In genomic region chr5:112254303-112254702, GRCh38 we compare ENCODE assay signal across 22 cellular contexts.
DNase-seq lines count a peak whose midpoint lies in the region; ATAC-seq and TF ChIP-seq lines count a peak whose summit lies in the region.
"Had no signal": no experiment of that assay in that cellular context is flagged by ENCODE, and none has a peak within 500 bp of the region (broad histone marks: within the 10 kb centered on the region; RNA-seq: fewer than 3 reads in every experiment).

No MANE protein-coding gene starts in this region.

- H3K4me3 ChIP-seq in RWPE2 (ENCODE audit: severe bottlenecking) (no peak overlapping the region), esophagus (ENCODE audit: low read depth in 1 of 2, low read length in 2 of 2) (no peak overlapping the region), right atrium auricular region (no peak overlapping the region), thoracic aorta (no peak overlapping the region)
- H3K4me3 ChIP-seq: BLaER1 treated with 17β-estradiol and CSF1 and Interleukin-3, amounts not matched to agents 10 nM and 100 nM; lower lobe of right lung; right lobe of liver; thyroid gland had no signal

- H3K9me3 ChIP-seq in RWPE2 (ENCODE audit: severe bottlenecking) (no peaks in the 10 kb centered on the region), esophagus (ENCODE audit: control insufficient read depth in 2 of 2, insufficient read depth in 1 of 2, low read depth in 1 of 2, low read length in 1 of 2) (no peaks in the 10 kb centered on the region), right atrium auricular region (no peaks in the 10 kb centered on the region), thoracic aorta (no peaks in the 10 kb centered on the region)
- H3K9me3 ChIP-seq: BLaER1 treated with 17β-estradiol and CSF1 and Interleukin-3, amounts not matched to agents 10 nM and 100 nM; lower lobe of right lung; right lobe of liver; thyroid gland had no signal

- H3K4me1 ChIP-seq in RWPE2 (ENCODE audit: insufficient read depth, poor library complexity, severe bottlenecking) = no peaks in the 10 kb centered on the region
- peaks cover 0 to 12% of the 10 kb centered on the region in 2 donors for H3K4me1 ChIP-seq in esophagus (ENCODE audit: control insufficient read depth in 2 of 2, insufficient read depth in 2 of 2, low read length in 1 of 2)
- H3K4me1 ChIP-seq in right atrium auricular region = peaks cover 0 to 17% of the 10 kb centered on the region in 2 donors
- peaks cover 0 to 7% of the 10 kb centered on the region in 2 donors for H3K4me1 ChIP-seq in thoracic aorta (ENCODE audit: control insufficient read depth in 1 of 2, low read depth in 2 of 2)
- H3K4me1 ChIP-seq: BLaER1 treated with 17β-estradiol and CSF1 and Interleukin-3, amounts not matched to agents 10 nM and 100 nM; lower lobe of right lung; right lobe of liver had no signal

- no peaks in the 10 kb centered on the region for H3K27me3 ChIP-seq in RWPE2 (ENCODE audit: insufficient read depth, poor library complexity, severe bottlenecking)
- H3K27me3 ChIP-seq in esophagus (ENCODE audit: control insufficient read depth in 1 of 2, insufficient read depth in 2 of 2, low read length in 2 of 2) = no peaks in the 10 kb centered on the region
- H3K27me3 ChIP-seq in right atrium auricular region = no peaks in the 10 kb centered on the region
- no peaks in the 10 kb centered on the region for H3K27me3 ChIP-seq in thoracic aorta (replicated peaks; ENCODE audit: insufficient read depth)
- H3K27me3 ChIP-seq: BLaER1 treated with 17β-estradiol and CSF1 and Interleukin-3, amounts not matched to agents 10 nM and 100 nM; brain microvascular endothelial cell; right lobe of liver; thyroid gland had no signal

- no peak overlapping the region for H3K27ac ChIP-seq in RWPE2 (ENCODE audit: poor library complexity, severe bottlenecking)
- peak overlapping the region; percentile 42 to 45 for H3K27ac ChIP-seq in esophagus (ENCODE audit: low read depth in 2 of 2, low read length in 1 of 2)
- H3K27ac ChIP-seq in right atrium auricular region = peak overlapping the region; percentile 46 to 73
- peak overlapping the region; percentile 21 to 56 for H3K27ac ChIP-seq in thoracic aorta
- H3K27ac ChIP-seq: BLaER1 treated with 17β-estradiol and CSF1 and Interleukin-3, amounts not matched to agents 10 nM and 100 nM; brain microvascular endothelial cell; lower lobe of right lung; right lobe of liver had no signal

- no peaks in the 10 kb centered on the region for H3K36me3 ChIP-seq in RWPE2 (ENCODE audit: low read depth)
- no peaks in the 10 kb centered on the region for H3K36me3 ChIP-seq in esophagus (ENCODE audit: control insufficient read depth in 2 of 2, insufficient read depth in 2 of 2, low read length in 1 of 2)
- H3K36me3 ChIP-seq in right atrium auricular region = peaks cover 5% of the 10 kb centered on the region
- no peaks in the 10 kb centered on the region for H3K36me3 ChIP-seq in thoracic aorta
- H3K36me3 ChIP-seq: BLaER1 treated with 17β-estradiol and CSF1 and Interleukin-3, amounts not matched to agents 10 nM and 100 nM; brain microvascular endothelial cell; lower lobe of right lung; right lobe of liver; thyroid gland had no signal

- ATAC-seq in RWPE2 (ENCODE audit: low read depth) (peak; percentile 28; the same call in 2 of the 3 replicates), thoracic aorta (ENCODE audit: insufficient number of reproducible peaks, low FRiP score, low read depth) (peak; percentile 17), HG02840 (IDR thresholded peaks at IDR 0.05; ENCODE audit: low FRiP score, unreplicated experiment) (no peak)
- ATAC-seq: activated T-cell treated with anti-CD3 and anti-CD28 coated beads, Interleukin-2, amount 50 U/mL, for 4 hours; WTC11 had no signal

- TF ChIP-seq CTCF in RWPE2 (IDR thresholded peaks at IDR 0.05; ENCODE audit: poor library complexity, severe bottlenecking) (no peak), right atrium auricular region (IDR thresholded peaks at IDR 0.05) (no peak), thoracic aorta (IDR thresholded peaks at IDR 0.05) (no peak)

- DNase-seq in RWPE2 (ENCODE audit: low spot score) = no peak
- no peak for DNase-seq in right atrium auricular region (ENCODE audit: low spot score)
- DNase-seq in thoracic aorta (ENCODE audit: low spot score) = no peak
- DNase-seq in stimulated activated CD4-positive, alpha-beta T cell treated with anti-CD3 and anti-CD28 coated beads, Interleukin-4, amount 100 ng/mL, for 1 hour = no peak
- no peak for DNase-seq in SW480 (ENCODE audit: low spot score)
- DNase-seq: activated CD4-positive, alpha-beta T cell treated with anti-CD3 and anti-CD28 coated beads, Interleukin-2, amount 10 ng/mL, durations not matched to agents 7 days and 5 days; activated T-cell treated with anti-CD3 and anti-CD28 coated beads, Interleukin-2, amount 50 U/mL, for 4 hours; brain microvascular endothelial cell; effector memory CD4-positive, alpha-beta T cell; glutamatergic neuron; lower lobe of right lung; NCI-H1092 treated with DMSO at 0.1 percent for 48 hours; NCI-H187 treated with DMSO at 0.1 percent for 48 hours; NCI-H524 treated with DMSO at 0.1 percent for 48 hours; right lobe of liver; stimulated activated CD4-positive, alpha-beta T cell treated with anti-CD3 and anti-CD28 coated beads, Interleukin-4, amount 100 ng/mL, for 4 hours; stimulated activated naive CD4-positive, alpha-beta T cell; thyroid gland had no signal

- 56 to 63% methylated on average over 5 of the region's 5 CpGs for WGBS in esophagus, 2 donors
